In genomic region chr12:110501722-110502448, GRCh38 we compare ENCODE assay signal across 8 cellular contexts. TPM values are rescaled to one million over a fixed set of nuclear protein-coding genes. Genes with fewer than 3 reads are reported as not detected.
A peak's percentile ranks its signal among the peaks of the same experiment; 100 is the strongest.
DNase-seq lines count a peak whose midpoint lies in the region; ATAC-seq, FAIRE-seq and TF ChIP-seq lines count a peak whose summit lies in the region.

TSS of gene RAD9B (plus strand) at chr12:110502331. CDS start at chr12:110502338, 7 bp downstream.
TSS of gene VPS29 (minus strand) at chr12:110502111. CDS start at chr12:110502051, 60 bp downstream.

- peak within 1 kb of the TSS; percentile 55 for H3K4me3 ChIP-seq in Caco-2 (ENCODE audit: low read depth, low read length)
- H3K4me3 ChIP-seq in H1 (ENCODE audit: extremely low read depth in 1 of 4, insufficient read depth in 2 of 4, low read depth in 3 of 4, low read length in 4 of 4): peak within 1 kb of the TSS; percentile 83 to 94 (median 93)
- peak within 1 kb of the TSS; percentile 89 to 92 for H3K4me3 ChIP-seq in mesenchymal stem cell (ENCODE audit: insufficient read depth in 1 of 2, low read depth in 1 of 2, low read length in 2 of 2)

- peak within 1 kb of the TSS; percentile 70 to 82 for H3K4me2 ChIP-seq in H1 (ENCODE audit: insufficient read depth in 1 of 2, low read depth in 2 of 2, low read length in 2 of 2)
- H3K4me2 ChIP-seq in mesenchymal stem cell (ENCODE audit: low read length, poor library complexity, severe bottlenecking): peak within 1 kb of the TSS; percentile 72

- intact Hi-C loops in Caco-2 (cut with micrococcal nuclease; ENCODE audit: unreplicated experiment): loop anchor here (1.0 to 5.0 kb wide), 2 partner anchors 34 to 50 kb away; partner anchors contain the start of genes ARPC3, FAM216A and GPN3

- peak within 1 kb of the TSS; percentile 85 for H2AFZ ChIP-seq in H1 (ENCODE audit: low read length)
- H2AFZ ChIP-seq in mesenchymal stem cell (ENCODE audit: low read depth, low read length): peak within 1 kb of the TSS; percentile 79

- H3K18ac ChIP-seq in H1 (ENCODE audit: extremely low read depth, low read length): peak within 1 kb of the TSS; percentile 72
- H3K18ac ChIP-seq in mesenchymal stem cell (ENCODE audit: low read depth in 1 of 2, low read length in 2 of 2): peak within 1 kb of the TSS; percentile 81

- H2BK20ac ChIP-seq in H1 (ENCODE audit: low read length): no peak within 1 kb of the TSS

- no peaks in the 10 kb centered on the region for H3K27me3 ChIP-seq in Caco-2 (replicated peaks; ENCODE audit: control insufficient read depth, insufficient read depth, low read length)
- H3K27me3 ChIP-seq in H1 (replicated peaks in 1 of 4; ENCODE audit: control insufficient read depth in 3 of 4, extremely low read depth in 1 of 4, insufficient read depth in 3 of 4, low read length in 3 of 4): peaks cover 3 to 13% (median 12%) of the 10 kb centered on the region in 4 experiments
- H3K27me3 ChIP-seq in mesenchymal stem cell (ENCODE audit: control insufficient read depth in 1 of 2, insufficient read depth in 1 of 2, low read length in 2 of 2): no peaks in the 10 kb centered on the region

- H4K8ac ChIP-seq in H1 (ENCODE audit: extremely low read depth, insufficient read depth, low read length): peak within 1 kb of the TSS; percentile 87; the same call in 1 of the 2 replicates
- peak within 1 kb of the TSS; percentile 97 for H4K8ac ChIP-seq in mesenchymal stem cell (ENCODE audit: low read length)

- peak within 1 kb of the TSS; percentile 8 for H3K56ac ChIP-seq in H1 (replicated peaks; ENCODE audit: insufficient read length, low read depth, low read length)

- H4K20me1 ChIP-seq in H1 (replicated peaks in 1 of 2; ENCODE audit: control insufficient read depth in 1 of 2, insufficient read depth in 2 of 2, low read length in 2 of 2): no peaks in the 10 kb centered on the region

- H4K5ac ChIP-seq in H1 (ENCODE audit: insufficient read length, low read depth, low read length): peak within 1 kb of the TSS; percentile 31

- no peak for TF ChIP-seq RAD21 in H1 (IDR thresholded peaks at IDR 0.05 in 1 of 2, conservative IDR thresholded peaks at IDR 0.05 in 1 of 2; ENCODE audit: low read depth in 2 of 2, low read length in 2 of 2)

- no TSS peak for BruUV-seq in Caco-2 (replicated peaks; lab: Mats Ljungman, UMichigan)

- H2BK12ac ChIP-seq in H1 (ENCODE audit: low read depth, low read length) (peak within 1 kb of the TSS; percentile 93; the same call in 1 of the 2 replicates), mesenchymal stem cell (ENCODE audit: low read length in 2 of 2) (peak within 1 kb of the TSS in 1 of 2 experiments; percentile 34)

- TF ChIP-seq CTCF in Caco-2 (IDR thresholded peaks at IDR 0.05; ENCODE audit: insufficient read depth in 1 of 2, low read depth in 1 of 2, low read length in 1 of 2, severe bottlenecking in 1 of 2, unreplicated experiment in 1 of 2) (no peak), H1 (IDR thresholded peaks at IDR 0.05; ENCODE audit: control extremely low read depth in 1 of 3, insufficient read depth in 1 of 3, low read depth in 1 of 3, low read length in 3 of 3) (no peak)

- H2AK5ac ChIP-seq in H1 (ENCODE audit: low read depth, low read length): no peak within 1 kb of the TSS
- H2AK5ac ChIP-seq in mesenchymal stem cell (ENCODE audit: low read length, severe bottlenecking): peak within 1 kb of the TSS; percentile 58

- H2BK15ac ChIP-seq in H1 (ENCODE audit: low read length): no peak within 1 kb of the TSS
- H2BK15ac ChIP-seq in mesenchymal stem cell (ENCODE audit: low read depth, poor library complexity, severe bottlenecking): peak within 1 kb of the TSS; percentile 82

- H3K27ac Mint-ChIP-seq in Caco-2 (ENCODE audit: unreplicated experiment): peak within 1 kb of the TSS; percentile 97
- H3K27ac Mint-ChIP-seq in activated CD8-positive, alpha-beta memory T cell treated with anti-CD3 and anti-CD28 coated beads, Interleukin-2, amount 10 ng/mL, durations not matched to agents 7 days and 5 days: peak within 1 kb of the TSS; percentile 98

- H3K9me3 ChIP-seq in Caco-2 (no peaks in the 10 kb centered on the region), H1 (ENCODE audit: insufficient read depth in 2 of 2, low read depth in 1 of 2, low read length in 1 of 2) (peaks cover 4 to 5% of the 10 kb centered on the region in 2 experiments; a peak in 2 of 4 replicates), mesenchymal stem cell (ENCODE audit: control insufficient read depth, low read length) (no peaks in the 10 kb centered on the region)

- H3K79me2 ChIP-seq in H1 (ENCODE audit: control insufficient read depth in 1 of 2, insufficient read depth in 2 of 2, low read length in 2 of 2): peaks cover 0 to 19% of the 10 kb centered on the region in 2 experiments; a peak in 2 of 4 replicates

- DNase-seq in Caco-2: peak; percentile 99
- DNase-seq in HTR-8/SVneo (ENCODE audit: insufficient read length, low spot score): peak; percentile 92
- peak; percentile 99 for DNase-seq in NOMO-1 treated with DMSO at 0.1 percent for 48 hours (lab: John Stamatoyannopoulos, UW; ENCODE audit: unreplicated experiment)
- DNase-seq in activated CD8-positive, alpha-beta memory T cell treated with anti-CD3 and anti-CD28 coated beads, Interleukin-2, amount 10 ng/mL, durations not matched to agents 7 days and 5 days: peak; percentile 100
- peak; percentile 96 to 99 for DNase-seq in H1 (ENCODE audit: low read depth in 1 of 2, low spot score in 2 of 2)
- DNase-seq in mesenchymal stem cell: peak; percentile 98
- DNase-seq in stimulated activated CD8-positive, alpha-beta memory T cell treated with anti-CD3 and anti-CD28 coated beads, Interleukin-12 subunit alpha, Interleukin-12 subunit beta, amount 100 ng/mL, for 24 hours (ENCODE audit: extremely low read depth): peak; percentile 93

- CTCF ChIA-PET in Caco-2 (lab: Charles Lee): interaction anchor here (0.7 to 1.3 kb wide), 3 partner anchors 33 to 100 kb away, joined by 4 to 5 read pairs (median 4); partner anchors contain the start of genes FAM216A and GPN3
- CTCF ChIA-PET in activated CD8-positive, alpha-beta memory T cell treated with anti-CD3 and anti-CD28 coated beads, Interleukin-2, amount 10 ng/mL, durations not matched to agents 7 days and 5 days (lab: Charles Lee): interaction anchor here (1.7 to 6.0 kb wide), 6 partner anchors 9 to 99 kb away, joined by 4 to 48 read pairs (median 15); partner anchors contain the start of genes ARPC3, FAM216A and GPN3
- CTCF ChIA-PET in H1 (lab: Charles Lee; ENCODE audit: partially characterized antibody): interaction anchor here (1.6 to 1.8 kb wide), 3 partner anchors 52 to 101 kb away, joined by 4 to 6 read pairs (median 4); partner anchors contain the start of gene ARPC3

- H3K4ac ChIP-seq in H1 (replicated peaks; ENCODE audit: insufficient read length, low read depth, low read length) (peak within 1 kb of the TSS; percentile 30), mesenchymal stem cell (ENCODE audit: low read depth in 1 of 2, low read length in 2 of 2) (peak within 1 kb of the TSS; percentile 53 to 77)

- POLR2A ChIA-PET in Caco-2 (lab: Charles Lee) (interaction anchor here (0.5 to 5.5 kb wide), 5 partner anchors 32 to 204 kb away, joined by 3 to 36 read pairs (median 6); partner anchors contain the start of genes ARPC3, FAM216A and GPN3), H1 (lab: Charles Lee; ENCODE audit: partially characterized antibody) (interaction anchor here (0.9 to 2.9 kb wide), 8 partner anchors 9 to 120 kb away, joined by 3 to 29 read pairs (median 4); partner anchors contain the start of genes FAM216A and GPN3)

- H3K9ac ChIP-seq in H1 (replicated peaks in 1 of 4; ENCODE audit: extremely low read depth in 1 of 4, low read depth in 3 of 4, low read length in 3 of 4) (peak within 1 kb of the TSS; percentile 52 to 82 (median 67)), mesenchymal stem cell (ENCODE audit: low read length) (peak within 1 kb of the TSS; percentile 98)

- H3K4me3 Mint-ChIP-seq in Caco-2 (ENCODE audit: unreplicated experiment): peak within 1 kb of the TSS; percentile 95
- H3K4me3 Mint-ChIP-seq in activated CD8-positive, alpha-beta memory T cell treated with anti-CD3 and anti-CD28 coated beads, Interleukin-2, amount 10 ng/mL, durations not matched to agents 7 days and 5 days: peak within 1 kb of the TSS; percentile 99

- no peak within 1 kb of the TSS for H3K14ac ChIP-seq in H1 (ENCODE audit: insufficient read length)
- peak within 1 kb of the TSS in 1 of 2 experiments; percentile 68 for H3K14ac ChIP-seq in mesenchymal stem cell (ENCODE audit: low read length in 2 of 2)

- H3K4me1 ChIP-seq in Caco-2 (peaks cover 21% of the 10 kb centered on the region), H1 (replicated peaks in 1 of 4; ENCODE audit: control insufficient read depth in 3 of 4, insufficient read depth in 4 of 4, low read length in 3 of 4) (no peaks in the 10 kb centered on the region), mesenchymal stem cell (ENCODE audit: control insufficient read depth, insufficient read depth, low read depth, low read length) (peaks cover 8% of the 10 kb centered on the region)

- no peaks in the 10 kb centered on the region for H3K27me3 Mint-ChIP-seq in Caco-2 (ENCODE audit: insufficient read depth, unreplicated experiment)
- no peaks in the 10 kb centered on the region for H3K27me3 Mint-ChIP-seq in activated CD8-positive, alpha-beta memory T cell treated with anti-CD3 and anti-CD28 coated beads, Interleukin-2, amount 10 ng/mL, durations not matched to agents 7 days and 5 days

- no peak within 1 kb of the TSS for H3K23ac ChIP-seq in H1 (ENCODE audit: insufficient read length)
- peak within 1 kb of the TSS in 1 of 2 experiments; percentile 14 for H3K23ac ChIP-seq in mesenchymal stem cell (ENCODE audit: low read length in 2 of 2)

- H3K36me3 ChIP-seq in Caco-2 (ENCODE audit: control insufficient read depth, insufficient read depth, low read length) (no peaks in the 10 kb centered on the region), H1 (ENCODE audit: control insufficient read depth in 2 of 4, insufficient read depth in 4 of 4, low read length in 3 of 4) (no peaks in the 10 kb centered on the region; a peak in 1 of 8 replicates), mesenchymal stem cell (ENCODE audit: control insufficient read depth in 1 of 2, insufficient read depth in 2 of 2, low read depth in 1 of 2, low read length in 2 of 2) (peaks cover 7 to 9% of the 10 kb centered on the region in 2 experiments)

- TF ChIP-seq EP300 in H1 (IDR thresholded peaks at IDR 0.05; ENCODE audit: borderline replicate concordance in 1 of 2, low read depth in 2 of 2, low read length in 2 of 2): peak in 1 of 2 experiments; percentile 33; a peak in 1 of 3 replicates

- no peaks in the 10 kb centered on the region for H3K4me1 Mint-ChIP-seq in Caco-2 (ENCODE audit: low read depth, unreplicated experiment)
- peaks cover 35% of the 10 kb centered on the region for H3K4me1 Mint-ChIP-seq in activated CD8-positive, alpha-beta memory T cell treated with anti-CD3 and anti-CD28 coated beads, Interleukin-2, amount 10 ng/mL, durations not matched to agents 7 days and 5 days

- peaks cover 4% of the 10 kb centered on the region; the same call in 1 of the 2 replicates for H3K23me2 ChIP-seq in H1 (ENCODE audit: low read depth, low read length)

- H2BK120ac ChIP-seq in H1 (replicated peaks; ENCODE audit: low read depth, low read length) (no peak within 1 kb of the TSS), mesenchymal stem cell (ENCODE audit: low read depth, low read length) (no peak within 1 kb of the TSS)

- H4K91ac ChIP-seq in H1 (replicated peaks; ENCODE audit: insufficient read length, low read length): peak within 1 kb of the TSS; percentile 51
- H4K91ac ChIP-seq in mesenchymal stem cell (ENCODE audit: low read length): peak within 1 kb of the TSS; percentile 87

- 0 out of 2 replicates have a peak within 1 kb of the TSS, but pooled peaks have one; percentile 9 for H2BK5ac ChIP-seq in H1 (ENCODE audit: low read depth, low read length)
- H2BK5ac ChIP-seq in mesenchymal stem cell (ENCODE audit: low read depth, low read length, poor library complexity, severe bottlenecking): peak within 1 kb of the TSS; percentile 69

- H3K9me3 Mint-ChIP-seq in Caco-2 (ENCODE audit: unreplicated experiment): no peaks in the 10 kb centered on the region
- no peaks in the 10 kb centered on the region for H3K9me3 Mint-ChIP-seq in activated CD8-positive, alpha-beta memory T cell treated with anti-CD3 and anti-CD28 coated beads, Interleukin-2, amount 10 ng/mL, durations not matched to agents 7 days and 5 days (ENCODE audit: low read depth)

- H3K27ac ChIP-seq in H1 (ENCODE audit: low read depth, low read length) (no peak within 1 kb of the TSS), mesenchymal stem cell (ENCODE audit: low read length, poor library complexity, severe bottlenecking) (peak within 1 kb of the TSS; percentile 80)

- H3K79me1 ChIP-seq in H1 (ENCODE audit: low read depth, low read length): no peaks in the 10 kb centered on the region
- H3K79me1 ChIP-seq in mesenchymal stem cell (replicated peaks; ENCODE audit: low read length, poor library complexity, severe bottlenecking): no peaks in the 10 kb centered on the region

- FAIRE-seq in HTR-8/SVneo (lab: Jason Lieb, UNC) (peak; percentile 83), H1 (lab: Jason Lieb, UNC) (no peak)

- TF ChIP-seq POLR2A in H1 (IDR thresholded peaks at IDR 0.05; ENCODE audit: control extremely low read depth in 1 of 2, low read depth in 2 of 2, low read length in 2 of 2): peak in 1 of 2 experiments; percentile 38; a peak in 1 of 3 replicates

- WGBS in H1 (ENCODE audit: extremely low coverage in 1 of 2, insufficient coverage in 1 of 2, insufficient read length in 1 of 2, insufficient replicate concordance in 2 of 2, low coverage in 1 of 2, low lambda C conversion rate in 2 of 2, missing lambda C conversion rate in 1 of 2), 2 experiments: 5% methylated on average over 54 of the region's 55 CpGs; no CpG with 5 or more reads in 1 of the 2 experiments
- WGBS in mesenchymal stem cell: 7% methylated on average over 52 of the region's 55 CpGs

- peak; percentile 89 for ATAC-seq in GM21381 (IDR thresholded peaks at IDR 0.05; ENCODE audit: unreplicated experiment)
- peak; percentile 95 for ATAC-seq in activated CD8-positive, alpha-beta memory T cell treated with anti-CD3 and anti-CD28 coated beads, Interleukin-2, amount 10 ng/mL, durations not matched to agents 7 days and 5 days

- H3K36me3 Mint-ChIP-seq in Caco-2 (ENCODE audit: insufficient read depth, unreplicated experiment): peaks cover 38% of the 10 kb centered on the region
- peaks cover 22% of the 10 kb centered on the region for H3K36me3 Mint-ChIP-seq in activated CD8-positive, alpha-beta memory T cell treated with anti-CD3 and anti-CD28 coated beads, Interleukin-2, amount 10 ng/mL, durations not matched to agents 7 days and 5 days

RNA-seq across cellular contexts. Expression of gene RAD9B, which starts in this region (rescaled TPM):
- 2.8 and 3.8 TPM in 2 replicates for total RNA-seq in Caco-2 (2022)
- total RNA-seq in activated CD8-positive, alpha-beta memory T cell treated with anti-CD3 and anti-CD28 coated beads, Interleukin-2, amount 10 ng/mL, durations not matched to agents 7 days and 5 days: 1 to 10 TPM; 1.8 to 2.2 TPM
- total RNA-seq in H1 (2021; fragmentation: NEBNext Ultra II Directional; extraction: Animal tissue kit (Norgen Biotek cat#: 25700)): not detected in 2 replicates
- polyA plus RNA-seq in H1 (2011; rRNA removed): 0.03 and 0.06 TPM in 2 replicates
- polyA plus RNA-seq in H1 (2011; cell fraction: cytosol; rRNA removed): 0.10 TPM
- polyA plus RNA-seq in H1 (2011; cell fraction: nucleus; rRNA removed): not detected
- polyA plus RNA-seq in H1 (2012, experiment 1 of 2): not detected in 4 replicates
- not detected for polyA plus RNA-seq in H1 (2012, experiment 2 of 2)
- 0.08 TPM for polyA plus RNA-seq in H1 (2013, experiment 1 of 2)
- 0.02 TPM for polyA plus RNA-seq in H1 (2013, experiment 2 of 2)
- polyA minus RNA-seq in H1 (2011; rRNA and poly(A)+ RNA removed): not detected in 2 replicates
- polyA minus RNA-seq in H1 (2011; cell fraction: cytosol; rRNA and poly(A)+ RNA removed): not detected
- polyA minus RNA-seq in H1 (2011; cell fraction: nucleus; rRNA and poly(A)+ RNA removed): not detected
- 0.10 TPM for polyA plus RNA-seq in mesenchymal stem cell (2013, experiment 1 of 2)
- polyA plus RNA-seq in mesenchymal stem cell (2013, experiment 2 of 2): 0.10 TPM

RNA-seq across cellular contexts. Expression of gene VPS29, which starts in this region (rescaled TPM):
- 127 and 132 TPM in 2 replicates for total RNA-seq in Caco-2 (2022)
- 100 to 1,000 TPM; 126 to 132 TPM for total RNA-seq in activated CD8-positive, alpha-beta memory T cell treated with anti-CD3 and anti-CD28 coated beads, Interleukin-2, amount 10 ng/mL, durations not matched to agents 7 days and 5 days
- 59.0 and 62.5 TPM in 2 replicates for total RNA-seq in H1 (2021; fragmentation: NEBNext Ultra II Directional; extraction: Animal tissue kit (Norgen Biotek cat#: 25700))
- 40.0 and 74.6 TPM in 2 replicates for polyA plus RNA-seq in H1 (2011; rRNA removed)
- polyA plus RNA-seq in H1 (2011; cell fraction: cytosol; rRNA removed): 82.1 TPM
- polyA plus RNA-seq in H1 (2011; cell fraction: nucleus; rRNA removed): 18.0 TPM
- polyA plus RNA-seq in H1 (2012, experiment 1 of 2): 70.6 to 98.5 TPM (median 81.0 TPM) in 4 replicates
- polyA plus RNA-seq in H1 (2012, experiment 2 of 2): 52.1 TPM
- 65.0 TPM for polyA plus RNA-seq in H1 (2013, experiment 1 of 2)
- 64.2 TPM for polyA plus RNA-seq in H1 (2013, experiment 2 of 2)
- 42.3 and 71.7 TPM in 2 replicates for polyA minus RNA-seq in H1 (2011; rRNA and poly(A)+ RNA removed)
- 20.0 TPM for polyA minus RNA-seq in H1 (2011; cell fraction: cytosol; rRNA and poly(A)+ RNA removed)
- polyA minus RNA-seq in H1 (2011; cell fraction: nucleus; rRNA and poly(A)+ RNA removed): 18.8 TPM
- polyA plus RNA-seq in mesenchymal stem cell (2013, experiment 1 of 2): 138 TPM
- 144 TPM for polyA plus RNA-seq in mesenchymal stem cell (2013, experiment 2 of 2)
